Comparison of ENCODE assay signal across 25 cellular contexts in genomic region chr14:48456051-48456450, GRCh38.
"Had no signal": no experiment of that assay in that cellular context is flagged by ENCODE, and none has a peak within 500 bp of the region (broad histone marks: within the 10 kb centered on the region; RNA-seq: fewer than 3 reads in every experiment).

No MANE protein-coding gene starts in this region.

- H3K27me3 ChIP-seq: colonic mucosa, dorsolateral prefrontal cortex, esophagus muscularis mucosa, esophagus squamous epithelium, foreskin keratinocyte, gastrocnemius medialis, gastroesophageal sphincter, heart left ventricle, heart right ventricle, hepatocyte had no signal

- H3K27ac ChIP-seq: colonic mucosa, coronary artery, dorsolateral prefrontal cortex, epithelial cell of prostate, esophagus muscularis mucosa, esophagus squamous epithelium, foreskin keratinocyte, gastrocnemius medialis, gastroesophageal sphincter, heart left ventricle, heart right ventricle, hepatocyte had no signal

- H3K4me1 ChIP-seq: colonic mucosa, esophagus muscularis mucosa, esophagus squamous epithelium, foreskin keratinocyte, gastrocnemius medialis, gastroesophageal sphincter, heart left ventricle, heart right ventricle had no signal

- H3K4me3 ChIP-seq: colonic mucosa, coronary artery, dorsolateral prefrontal cortex, esophagus muscularis mucosa, esophagus squamous epithelium, gastrocnemius medialis, gastroesophageal sphincter, heart left ventricle, heart right ventricle, hepatocyte had no signal

- H3K9me3 ChIP-seq: colonic mucosa, esophagus muscularis mucosa, esophagus squamous epithelium, gastrocnemius medialis, gastroesophageal sphincter, heart left ventricle, heart right ventricle had no signal

- ATAC-seq: effector memory CD8-positive, alpha-beta T cell; esophagus mucosa; foreskin keratinocyte; gastrocnemius medialis; gastroesophageal sphincter; heart left ventricle; heart right ventricle had no signal

- DNase-seq: colonic mucosa; cortex of kidney; dermis blood vessel endothelial cell; dorsolateral prefrontal cortex; effector CD4-positive, alpha-beta T cell; effector CD8-positive, alpha-beta T cell; effector memory CD4-positive, alpha-beta T cell; effector memory CD8-positive, alpha-beta T cell; endodermal cell; erythroblast; esophagus squamous epithelium; foreskin fibroblast; foreskin keratinocyte; foreskin melanocyte; gastrocnemius medialis; glutamatergic neuron; head of caudate nucleus; heart left ventricle; heart right ventricle had no signal

- H3K36me3 ChIP-seq: colonic mucosa, esophagus muscularis mucosa, esophagus squamous epithelium, gastrocnemius medialis, gastroesophageal sphincter, heart left ventricle, heart right ventricle had no signal
